In the genomic region with DNA sequence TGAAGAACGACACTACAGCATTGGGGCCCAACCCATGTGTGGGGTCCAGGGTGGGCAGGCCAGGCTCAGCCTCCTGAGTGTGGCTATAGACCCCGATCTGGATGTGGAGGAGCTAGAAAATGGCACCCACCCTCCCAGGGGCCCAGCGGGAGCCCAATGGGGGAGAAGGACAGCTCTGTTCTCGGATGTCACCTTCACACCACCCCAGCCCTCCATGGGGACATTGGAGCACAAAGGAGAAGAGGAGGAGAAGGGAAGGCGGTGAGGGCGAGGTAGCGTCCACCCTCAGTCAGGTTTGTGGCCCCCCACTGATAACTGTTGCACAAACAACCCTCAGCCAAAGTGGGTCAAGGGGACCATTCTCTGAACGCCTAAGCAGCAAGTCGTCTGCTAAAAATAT, we compare ENCODE assay signal across 25 cellular contexts.
"Had no signal": no experiment of that assay in that cellular context is flagged by ENCODE, and none has a peak within 500 bp of the region (broad histone marks: within the 10 kb centered on the region; RNA-seq: fewer than 3 reads in every experiment).

No MANE protein-coding gene starts in this region.

- DNase-seq: naive thymus-derived CD4-positive, alpha-beta T cell; natural killer cell; nucleus accumbens; ovary; posterior cingulate gyrus; psoas muscle; right cardiac atrium; right lobe of liver; sigmoid colon; small intestine; stimulated activated CD4-positive, alpha-beta T cell treated with anti-CD3 and anti-CD28 coated beads, Interleukin-15, amount 100 ng/mL, for 24 hours; stimulated activated CD4-positive, alpha-beta T cell treated with anti-CD3 and anti-CD28 coated beads, Interleukin-2, amount 100 ng/mL, for 24 hours; stimulated activated CD4-positive, alpha-beta T cell treated with anti-CD3 and anti-CD28 coated beads, Interleukin-2, amount 100 ng/mL, for 48 hours; stimulated activated CD4-positive, alpha-beta T cell treated with anti-CD3 and anti-CD28 coated beads, Interleukin-4, amount 100 ng/mL, for 24 hours; stimulated activated naive B cell treated with anti-CD40 and anti-IgM and Interleukin-4, amounts not matched to agents 10 μg/mL and 1 μg/mL and 100 μg/mL, for 72 hours; stimulated activated naive CD4-positive, alpha-beta T cell treated with Interleukin-2 at 50 U/mL for 16 hours; stomach; thyroid gland; upper lobe of right lung; uterus had no signal

- H3K4me2 ChIP-seq: neural progenitor cell had no signal

- H3K9ac ChIP-seq: neural progenitor cell, parathyroid adenoma had no signal

- H3K9me3 ChIP-seq: neutrophil, ovary, psoas muscle, right lobe of liver, sigmoid colon, thoracic aorta, thyroid gland, upper lobe of right lung, uterus had no signal

- H3K27ac ChIP-seq: neural progenitor cell, neutrophil, ovary, parathyroid adenoma, psoas muscle, right lobe of liver, sigmoid colon, stomach, thoracic aorta, thyroid gland, tibial nerve, upper lobe of right lung, uterus had no signal

- H3K4me3 ChIP-seq: neural progenitor cell, ovary, psoas muscle, right lobe of liver, sigmoid colon, stomach, thoracic aorta, thyroid gland, tibial nerve, upper lobe of right lung, uterus had no signal

- H3K4me1 ChIP-seq: neural progenitor cell, parathyroid adenoma, psoas muscle, right lobe of liver, sigmoid colon, stomach, thyroid gland, tibial nerve, upper lobe of right lung, uterus had no signal

- H2AFZ ChIP-seq: neural progenitor cell, parathyroid adenoma had no signal

- H3K27me3 ChIP-seq: neural progenitor cell, neutrophil, ovary, right lobe of liver, sigmoid colon, stomach, thyroid gland, tibial nerve, upper lobe of right lung, uterus had no signal

- H3K79me2 ChIP-seq: parathyroid adenoma had no signal

- H3K36me3 ChIP-seq: neural progenitor cell, neutrophil, ovary, right lobe of liver, sigmoid colon, stomach, thoracic aorta, thyroid gland, upper lobe of right lung, uterus had no signal
